Comparison of ENCODE assay signal across 1 cellular context in the genomic region with DNA sequence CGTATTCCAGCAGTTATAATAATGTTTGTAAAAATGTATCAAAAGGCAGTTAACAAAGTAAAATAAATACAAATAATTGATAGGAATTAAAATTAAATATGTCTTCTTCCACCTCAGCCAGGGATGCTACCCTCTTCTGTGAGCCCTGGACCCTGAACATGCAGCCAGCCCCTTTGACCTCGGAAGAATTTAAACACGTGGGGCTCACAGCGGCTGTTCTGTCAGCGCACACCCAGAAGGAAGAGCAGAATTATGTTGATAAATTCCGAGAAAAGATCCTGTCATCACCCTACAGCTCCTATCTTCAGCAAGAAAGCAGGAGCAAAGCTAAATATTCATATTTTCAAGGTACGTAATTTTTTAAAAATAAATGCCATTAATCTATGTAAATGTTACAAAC.
TF ChIP-seq lines count a peak whose summit lies in the region.

No MANE protein-coding gene starts in this region.

TF ChIP-seq in WTC11, 78 proteins besides CTCF, POLR2A, EP300 and RAD21 (continued from another document):
- TF ChIP-seq, protein P1, sequence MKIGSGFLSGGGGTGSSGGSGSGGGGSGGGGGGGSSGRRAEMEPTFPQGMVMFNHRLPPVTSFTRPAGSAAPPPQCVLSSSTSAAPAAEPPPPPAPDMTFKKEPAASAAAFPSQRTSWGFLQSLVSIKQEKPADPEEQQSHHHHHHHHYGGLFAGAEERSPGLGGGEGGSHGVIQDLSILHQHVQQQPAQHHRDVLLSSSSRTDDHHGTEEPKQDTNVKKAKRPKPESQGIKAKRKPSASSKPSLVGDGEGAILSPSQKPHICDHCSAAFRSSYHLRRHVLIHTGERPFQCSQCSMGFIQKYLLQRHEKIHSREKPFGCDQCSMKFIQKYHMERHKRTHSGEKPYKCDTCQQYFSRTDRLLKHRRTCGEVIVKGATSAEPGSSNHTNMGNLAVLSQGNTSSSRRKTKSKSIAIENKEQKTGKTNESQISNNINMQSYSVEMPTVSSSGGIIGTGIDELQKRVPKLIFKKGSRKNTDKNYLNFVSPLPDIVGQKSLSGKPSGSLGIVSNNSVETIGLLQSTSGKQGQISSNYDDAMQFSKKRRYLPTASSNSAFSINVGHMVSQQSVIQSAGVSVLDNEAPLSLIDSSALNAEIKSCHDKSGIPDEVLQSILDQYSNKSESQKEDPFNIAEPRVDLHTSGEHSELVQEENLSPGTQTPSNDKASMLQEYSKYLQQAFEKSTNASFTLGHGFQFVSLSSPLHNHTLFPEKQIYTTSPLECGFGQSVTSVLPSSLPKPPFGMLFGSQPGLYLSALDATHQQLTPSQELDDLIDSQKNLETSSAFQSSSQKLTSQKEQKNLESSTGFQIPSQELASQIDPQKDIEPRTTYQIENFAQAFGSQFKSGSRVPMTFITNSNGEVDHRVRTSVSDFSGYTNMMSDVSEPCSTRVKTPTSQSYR (CRISPR knock-in tag; IDR thresholded peaks at IDR 0.05), result no peak
- TF ChIP-seq, protein P2, sequence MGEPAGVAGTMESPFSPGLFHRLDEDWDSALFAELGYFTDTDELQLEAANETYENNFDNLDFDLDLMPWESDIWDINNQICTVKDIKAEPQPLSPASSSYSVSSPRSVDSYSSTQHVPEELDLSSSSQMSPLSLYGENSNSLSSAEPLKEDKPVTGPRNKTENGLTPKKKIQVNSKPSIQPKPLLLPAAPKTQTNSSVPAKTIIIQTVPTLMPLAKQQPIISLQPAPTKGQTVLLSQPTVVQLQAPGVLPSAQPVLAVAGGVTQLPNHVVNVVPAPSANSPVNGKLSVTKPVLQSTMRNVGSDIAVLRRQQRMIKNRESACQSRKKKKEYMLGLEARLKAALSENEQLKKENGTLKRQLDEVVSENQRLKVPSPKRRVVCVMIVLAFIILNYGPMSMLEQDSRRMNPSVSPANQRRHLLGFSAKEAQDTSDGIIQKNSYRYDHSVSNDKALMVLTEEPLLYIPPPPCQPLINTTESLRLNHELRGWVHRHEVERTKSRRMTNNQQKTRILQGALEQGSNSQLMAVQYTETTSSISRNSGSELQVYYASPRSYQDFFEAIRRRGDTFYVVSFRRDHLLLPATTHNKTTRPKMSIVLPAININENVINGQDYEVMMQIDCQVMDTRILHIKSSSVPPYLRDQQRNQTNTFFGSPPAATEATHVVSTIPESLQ (CRISPR knock-in tag; IDR thresholded peaks at IDR 0.05), result no peak
- no peak for TF ChIP-seq EMX1 (CRISPR knock-in tag; IDR thresholded peaks at IDR 0.05)
- no peak for TF ChIP-seq ZNF317 (CRISPR knock-in tag; IDR thresholded peaks at IDR 0.05; ENCODE audit: borderline replicate concordance, low read depth)
- TF ChIP-seq NFATC4 (CRISPR knock-in tag; IDR thresholded peaks at IDR 0.05), result no peak
- TF ChIP-seq, protein P3, sequence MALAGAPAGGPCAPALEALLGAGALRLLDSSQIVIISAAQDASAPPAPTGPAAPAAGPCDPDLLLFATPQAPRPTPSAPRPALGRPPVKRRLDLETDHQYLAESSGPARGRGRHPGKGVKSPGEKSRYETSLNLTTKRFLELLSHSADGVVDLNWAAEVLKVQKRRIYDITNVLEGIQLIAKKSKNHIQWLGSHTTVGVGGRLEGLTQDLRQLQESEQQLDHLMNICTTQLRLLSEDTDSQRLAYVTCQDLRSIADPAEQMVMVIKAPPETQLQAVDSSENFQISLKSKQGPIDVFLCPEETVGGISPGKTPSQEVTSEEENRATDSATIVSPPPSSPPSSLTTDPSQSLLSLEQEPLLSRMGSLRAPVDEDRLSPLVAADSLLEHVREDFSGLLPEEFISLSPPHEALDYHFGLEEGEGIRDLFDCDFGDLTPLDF (CRISPR knock-in tag; IDR thresholded peaks at IDR 0.05), result no peak
- TF ChIP-seq, protein P4, sequence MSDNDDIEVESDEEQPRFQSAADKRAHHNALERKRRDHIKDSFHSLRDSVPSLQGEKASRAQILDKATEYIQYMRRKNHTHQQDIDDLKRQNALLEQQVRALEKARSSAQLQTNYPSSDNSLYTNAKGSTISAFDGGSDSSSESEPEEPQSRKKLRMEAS (CRISPR knock-in tag; IDR thresholded peaks at IDR 0.05), result no peak
- TF ChIP-seq IRF2 (CRISPR knock-in tag; IDR thresholded peaks at IDR 0.05; ENCODE audit: borderline replicate concordance, low read depth), result no peak
- TF ChIP-seq, protein P5, sequence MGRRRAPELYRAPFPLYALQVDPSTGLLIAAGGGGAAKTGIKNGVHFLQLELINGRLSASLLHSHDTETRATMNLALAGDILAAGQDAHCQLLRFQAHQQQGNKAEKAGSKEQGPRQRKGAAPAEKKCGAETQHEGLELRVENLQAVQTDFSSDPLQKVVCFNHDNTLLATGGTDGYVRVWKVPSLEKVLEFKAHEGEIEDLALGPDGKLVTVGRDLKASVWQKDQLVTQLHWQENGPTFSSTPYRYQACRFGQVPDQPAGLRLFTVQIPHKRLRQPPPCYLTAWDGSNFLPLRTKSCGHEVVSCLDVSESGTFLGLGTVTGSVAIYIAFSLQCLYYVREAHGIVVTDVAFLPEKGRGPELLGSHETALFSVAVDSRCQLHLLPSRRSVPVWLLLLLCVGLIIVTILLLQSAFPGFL (CRISPR knock-in tag; IDR thresholded peaks at IDR 0.05; ENCODE audit: borderline replicate concordance), result no peak
- no peak for TF ChIP-seq JUN (CRISPR knock-in tag; IDR thresholded peaks at IDR 0.05)
- TF ChIP-seq, protein P6, sequence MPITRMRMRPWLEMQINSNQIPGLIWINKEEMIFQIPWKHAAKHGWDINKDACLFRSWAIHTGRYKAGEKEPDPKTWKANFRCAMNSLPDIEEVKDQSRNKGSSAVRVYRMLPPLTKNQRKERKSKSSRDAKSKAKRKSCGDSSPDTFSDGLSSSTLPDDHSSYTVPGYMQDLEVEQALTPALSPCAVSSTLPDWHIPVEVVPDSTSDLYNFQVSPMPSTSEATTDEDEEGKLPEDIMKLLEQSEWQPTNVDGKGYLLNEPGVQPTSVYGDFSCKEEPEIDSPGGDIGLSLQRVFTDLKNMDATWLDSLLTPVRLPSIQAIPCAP (CRISPR knock-in tag; IDR thresholded peaks at IDR 0.05), result no peak
- TF ChIP-seq, protein P7, sequence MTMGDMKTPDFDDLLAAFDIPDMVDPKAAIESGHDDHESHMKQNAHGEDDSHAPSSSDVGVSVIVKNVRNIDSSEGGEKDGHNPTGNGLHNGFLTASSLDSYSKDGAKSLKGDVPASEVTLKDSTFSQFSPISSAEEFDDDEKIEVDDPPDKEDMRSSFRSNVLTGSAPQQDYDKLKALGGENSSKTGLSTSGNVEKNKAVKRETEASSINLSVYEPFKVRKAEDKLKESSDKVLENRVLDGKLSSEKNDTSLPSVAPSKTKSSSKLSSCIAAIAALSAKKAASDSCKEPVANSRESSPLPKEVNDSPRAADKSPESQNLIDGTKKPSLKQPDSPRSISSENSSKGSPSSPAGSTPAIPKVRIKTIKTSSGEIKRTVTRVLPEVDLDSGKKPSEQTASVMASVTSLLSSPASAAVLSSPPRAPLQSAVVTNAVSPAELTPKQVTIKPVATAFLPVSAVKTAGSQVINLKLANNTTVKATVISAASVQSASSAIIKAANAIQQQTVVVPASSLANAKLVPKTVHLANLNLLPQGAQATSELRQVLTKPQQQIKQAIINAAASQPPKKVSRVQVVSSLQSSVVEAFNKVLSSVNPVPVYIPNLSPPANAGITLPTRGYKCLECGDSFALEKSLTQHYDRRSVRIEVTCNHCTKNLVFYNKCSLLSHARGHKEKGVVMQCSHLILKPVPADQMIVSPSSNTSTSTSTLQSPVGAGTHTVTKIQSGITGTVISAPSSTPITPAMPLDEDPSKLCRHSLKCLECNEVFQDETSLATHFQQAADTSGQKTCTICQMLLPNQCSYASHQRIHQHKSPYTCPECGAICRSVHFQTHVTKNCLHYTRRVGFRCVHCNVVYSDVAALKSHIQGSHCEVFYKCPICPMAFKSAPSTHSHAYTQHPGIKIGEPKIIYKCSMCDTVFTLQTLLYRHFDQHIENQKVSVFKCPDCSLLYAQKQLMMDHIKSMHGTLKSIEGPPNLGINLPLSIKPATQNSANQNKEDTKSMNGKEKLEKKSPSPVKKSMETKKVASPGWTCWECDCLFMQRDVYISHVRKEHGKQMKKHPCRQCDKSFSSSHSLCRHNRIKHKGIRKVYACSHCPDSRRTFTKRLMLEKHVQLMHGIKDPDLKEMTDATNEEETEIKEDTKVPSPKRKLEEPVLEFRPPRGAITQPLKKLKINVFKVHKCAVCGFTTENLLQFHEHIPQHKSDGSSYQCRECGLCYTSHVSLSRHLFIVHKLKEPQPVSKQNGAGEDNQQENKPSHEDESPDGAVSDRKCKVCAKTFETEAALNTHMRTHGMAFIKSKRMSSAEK (CRISPR knock-in tag; IDR thresholded peaks at IDR 0.05; ENCODE audit: borderline replicate concordance), result no peak
- no peak for TF ChIP-seq GTF2I (CRISPR knock-in tag; conservative IDR thresholded peaks at IDR 0.05)
- TF ChIP-seq, protein P8, sequence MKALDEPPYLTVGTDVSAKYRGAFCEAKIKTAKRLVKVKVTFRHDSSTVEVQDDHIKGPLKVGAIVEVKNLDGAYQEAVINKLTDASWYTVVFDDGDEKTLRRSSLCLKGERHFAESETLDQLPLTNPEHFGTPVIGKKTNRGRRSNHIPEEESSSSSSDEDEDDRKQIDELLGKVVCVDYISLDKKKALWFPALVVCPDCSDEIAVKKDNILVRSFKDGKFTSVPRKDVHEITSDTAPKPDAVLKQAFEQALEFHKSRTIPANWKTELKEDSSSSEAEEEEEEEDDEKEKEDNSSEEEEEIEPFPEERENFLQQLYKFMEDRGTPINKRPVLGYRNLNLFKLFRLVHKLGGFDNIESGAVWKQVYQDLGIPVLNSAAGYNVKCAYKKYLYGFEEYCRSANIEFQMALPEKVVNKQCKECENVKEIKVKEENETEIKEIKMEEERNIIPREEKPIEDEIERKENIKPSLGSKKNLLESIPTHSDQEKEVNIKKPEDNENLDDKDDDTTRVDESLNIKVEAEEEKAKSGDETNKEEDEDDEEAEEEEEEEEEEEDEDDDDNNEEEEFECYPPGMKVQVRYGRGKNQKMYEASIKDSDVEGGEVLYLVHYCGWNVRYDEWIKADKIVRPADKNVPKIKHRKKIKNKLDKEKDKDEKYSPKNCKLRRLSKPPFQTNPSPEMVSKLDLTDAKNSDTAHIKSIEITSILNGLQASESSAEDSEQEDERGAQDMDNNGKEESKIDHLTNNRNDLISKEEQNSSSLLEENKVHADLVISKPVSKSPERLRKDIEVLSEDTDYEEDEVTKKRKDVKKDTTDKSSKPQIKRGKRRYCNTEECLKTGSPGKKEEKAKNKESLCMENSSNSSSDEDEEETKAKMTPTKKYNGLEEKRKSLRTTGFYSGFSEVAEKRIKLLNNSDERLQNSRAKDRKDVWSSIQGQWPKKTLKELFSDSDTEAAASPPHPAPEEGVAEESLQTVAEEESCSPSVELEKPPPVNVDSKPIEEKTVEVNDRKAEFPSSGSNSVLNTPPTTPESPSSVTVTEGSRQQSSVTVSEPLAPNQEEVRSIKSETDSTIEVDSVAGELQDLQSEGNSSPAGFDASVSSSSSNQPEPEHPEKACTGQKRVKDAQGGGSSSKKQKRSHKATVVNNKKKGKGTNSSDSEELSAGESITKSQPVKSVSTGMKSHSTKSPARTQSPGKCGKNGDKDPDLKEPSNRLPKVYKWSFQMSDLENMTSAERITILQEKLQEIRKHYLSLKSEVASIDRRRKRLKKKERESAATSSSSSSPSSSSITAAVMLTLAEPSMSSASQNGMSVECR (CRISPR knock-in tag; IDR thresholded peaks at IDR 0.05; ENCODE audit: borderline replicate concordance), result no peak
- no peak for TF ChIP-seq RORB (CRISPR knock-in tag; IDR thresholded peaks at IDR 0.05)
- no peak for TF ChIP-seq PRRX2 (CRISPR knock-in tag; IDR thresholded peaks at IDR 0.05)
